Comparison of ENCODE assay signal across 24 cellular contexts in the genomic region with DNA sequence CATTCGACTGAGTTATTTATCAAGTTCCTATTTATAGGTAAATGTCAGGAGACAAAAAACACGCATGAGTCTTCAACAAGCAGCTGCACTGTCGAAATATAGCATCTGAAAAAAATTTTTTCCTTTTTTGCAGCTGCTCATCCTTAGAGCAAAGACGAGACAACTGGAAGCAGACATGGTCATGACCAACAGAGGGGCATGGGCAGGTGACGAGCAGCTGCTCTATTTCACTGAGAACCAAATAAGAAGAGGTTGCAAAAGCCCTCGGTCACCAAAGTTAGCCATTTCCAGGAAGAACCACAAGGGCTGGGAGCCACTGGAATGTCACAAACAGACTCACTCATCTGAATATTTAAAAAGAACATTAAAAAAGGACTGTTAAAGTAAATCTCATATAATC. TPM values are rescaled to one million over a fixed set of nuclear protein-coding genes. Genes with fewer than 3 reads are reported as not detected.
DNase-seq lines count a peak whose midpoint lies in the region; ATAC-seq and TF ChIP-seq lines count a peak whose summit lies in the region.
"Had no signal": no experiment of that assay in that cellular context is flagged by ENCODE, and none has a peak within 500 bp of the region (broad histone marks: within the 10 kb centered on the region; RNA-seq: fewer than 3 reads in every experiment).

No MANE protein-coding gene starts in this region.

- H2BK12ac ChIP-seq in trophoblast cell (ENCODE audit: low read length): no peak overlapping the region

- H3K4me3 ChIP-seq in GM23338 (no peak overlapping the region), adipocyte (ENCODE audit: low read length) (no peak overlapping the region), trophoblast cell (ENCODE audit: low read depth, low read length) (no peak overlapping the region), colonic mucosa (no peak overlapping the region)
- H3K4me3 ChIP-seq in CD8-positive, alpha-beta memory T cell (ENCODE audit: low read length): no peak overlapping the region
- H3K4me3 ChIP-seq: lower lobe of right lung, skin epidermis, transverse colon had no signal

- H4K20me1 ChIP-seq in GM23338 (replicated peaks; ENCODE audit: insufficient read depth): no peaks in the 10 kb centered on the region

- H4K12ac ChIP-seq in trophoblast cell (ENCODE audit: low read depth, low read length): no peak overlapping the region

- TF ChIP-seq CTCF in GM23338 (conservative IDR thresholded peaks at IDR 0.05; ENCODE audit: low read depth in 2 of 2) (no peak; a peak in 1 of 4 replicates), nephron progenitor cell (IDR thresholded peaks at IDR 0.05) (no peak), colonic mucosa (IDR thresholded peaks at IDR 0.05) (no peak)

- no peaks in the 10 kb centered on the region for H3K9me3 Mint-ChIP-seq in GM23338
- H3K9me3 Mint-ChIP-seq in nephron progenitor cell: no peaks in the 10 kb centered on the region
- peaks cover 0 to 9% (median 0%) of the 10 kb centered on the region in 5 donors for H3K9me3 Mint-ChIP-seq in CD8-positive, alpha-beta memory T cell
- H3K9me3 Mint-ChIP-seq: stimulated activated naive CD8-positive, alpha-beta T cell treated with anti-CD3 and anti-CD28 coated beads, Interleukin-15, Interleukin-2, amounts not matched to agents 100 ng/mL and 50 ng/mL, for 24 hours had no signal

- H3K27ac Mint-ChIP-seq in GM23338: no peak overlapping the region
- no peak overlapping the region for H3K27ac Mint-ChIP-seq in nephron progenitor cell
- no peak overlapping the region for H3K27ac Mint-ChIP-seq in CD8-positive, alpha-beta memory T cell
- H3K27ac Mint-ChIP-seq: activated T-cell treated with anti-CD3 and anti-CD28 coated beads, Interleukin-2, amount 50 U/mL, for 72 hours; naive B cell; stimulated activated naive CD8-positive, alpha-beta T cell treated with anti-CD3 and anti-CD28 coated beads, Interleukin-15, Interleukin-2, amounts not matched to agents 100 ng/mL and 50 ng/mL, for 24 hours had no signal

- H3K4me1 Mint-ChIP-seq in GM23338 (peaks cover 5% of the 10 kb centered on the region; the same call in 2 of the 3 replicates), nephron progenitor cell (no peaks in the 10 kb centered on the region)
- H3K4me1 Mint-ChIP-seq in CD8-positive, alpha-beta memory T cell: no peaks in the 10 kb centered on the region
- H3K4me1 Mint-ChIP-seq: naive B cell had no signal

- H3F3A ChIP-seq in GM23338 (replicated peaks; ENCODE audit: low read depth): no peaks in the 10 kb centered on the region

- DNase-seq in GM23338 (ENCODE audit: low spot score) (peak; percentile 41), NCI-H748 (lab: John Stamatoyannopoulos, UW; ENCODE audit: unreplicated experiment) (peak; percentile 83), adipocyte (ENCODE audit: low read depth) (peak; percentile 13), trophoblast cell (peak; percentile 44 to 51), nephron progenitor cell (no peak), colonic mucosa (no peak), NOMO-1 (lab: John Stamatoyannopoulos, UW; ENCODE audit: unreplicated experiment in 2 of 2) (no peak)
- no peak for DNase-seq in CD8-positive, alpha-beta memory T cell
- DNase-seq: activated naive CD4-positive, alpha-beta T cell treated with anti-CD3 and anti-CD28 coated beads, Interleukin-2, amount 50 U/mL, for 16 hours; activated T-cell treated with anti-CD3 and anti-CD28 coated beads, Interleukin-2, amount 50 U/mL, for 72 hours; Calu3; GOT3; hippocampal formation; lower lobe of right lung; naive B cell; NCI-H1105 treated with DMSO at 0.1 percent for 48 hours; NK-92 treated with Interleukin-12 subunit alpha and Interleukin-12 subunit beta, amount 100 ng/mL, for 24 hours; stimulated activated CD4-positive, alpha-beta T cell treated with anti-CD3 and anti-CD28 coated beads, Interleukin-2, amount 100 ng/mL, for 48 hours; T-helper 2 cell; transverse colon had no signal

- intact Hi-C loops in colonic mucosa (cut with DNase I): no loop called here

- POLR2A ChIA-PET in CD8-positive, alpha-beta memory T cell (lab: Charles Lee): no interaction called here

- H4K8ac ChIP-seq in trophoblast cell (ENCODE audit: low read depth, low read length): no peak overlapping the region

- CTCF ChIA-PET in CD8-positive, alpha-beta memory T cell (lab: Charles Lee): no interaction called here

- H3K9me3 ChIP-seq in adipocyte (ENCODE audit: control insufficient read depth, low read length): no peaks in the 10 kb centered on the region
- H3K9me3 ChIP-seq in trophoblast cell (ENCODE audit: insufficient read depth, low read depth, low read length): no peaks in the 10 kb centered on the region
- H3K9me3 ChIP-seq in colonic mucosa: no peaks in the 10 kb centered on the region
- H3K9me3 ChIP-seq in CD8-positive, alpha-beta memory T cell (ENCODE audit: low read length): no peaks in the 10 kb centered on the region
- H3K9me3 ChIP-seq: lower lobe of right lung, transverse colon had no signal

- H3K27me3 Mint-ChIP-seq in GM23338 (ENCODE audit: insufficient read depth, low read depth, poor library complexity) (peaks cover 2% of the 10 kb centered on the region), nephron progenitor cell (ENCODE audit: low read depth, poor library complexity) (no peaks in the 10 kb centered on the region)
- H3K27me3 Mint-ChIP-seq in CD8-positive, alpha-beta memory T cell: peaks cover 0 to 2% of the 10 kb centered on the region in 2 donors
- H3K27me3 Mint-ChIP-seq: stimulated activated naive CD8-positive, alpha-beta T cell treated with anti-CD3 and anti-CD28 coated beads, Interleukin-15, Interleukin-2, amounts not matched to agents 100 ng/mL and 50 ng/mL, for 24 hours had no signal

- no peak overlapping the region for H2BK120ac ChIP-seq in trophoblast cell (ENCODE audit: insufficient read depth, low read length, poor library complexity)

- ATAC-seq in GM23338: no peak; the same call in 2 of the 3 replicates
- ATAC-seq: activated T-cell treated with anti-CD3 and anti-CD28 coated beads, Interleukin-2, amount 50 U/mL, for 72 hours; lower lobe of right lung had no signal

- no peak overlapping the region for H3K4ac ChIP-seq in trophoblast cell (ENCODE audit: low read depth, low read length)

- no peak overlapping the region for H3K14ac ChIP-seq in trophoblast cell (ENCODE audit: low read length)

- no peaks in the 10 kb centered on the region; the same call in 1 of the 2 replicates for H3K9me2 ChIP-seq in GM23338 (ENCODE audit: insufficient read depth)

- no peak overlapping the region for H3K18ac ChIP-seq in trophoblast cell (ENCODE audit: low read length)

- H2AFZ ChIP-seq in GM23338 (no peak overlapping the region), trophoblast cell (ENCODE audit: insufficient read depth, low read length, poor library complexity) (no peak overlapping the region)
- H2AFZ ChIP-seq: parathyroid adenoma had no signal

- H3K27ac ChIP-seq in GM23338 (ENCODE audit: low read depth) (no peak overlapping the region), trophoblast cell (ENCODE audit: low read depth, low read length) (no peak overlapping the region), colonic mucosa (no peak overlapping the region)
- no peak overlapping the region for H3K27ac ChIP-seq in CD8-positive, alpha-beta memory T cell (ENCODE audit: low read depth, low read length)
- H3K27ac ChIP-seq: lower lobe of right lung, parathyroid adenoma, skin epidermis, transverse colon had no signal

- no peaks in the 10 kb centered on the region for H3K79me1 ChIP-seq in trophoblast cell (ENCODE audit: low read length)

- no peaks in the 10 kb centered on the region for H3K27me3 ChIP-seq in GM23338 (ENCODE audit: insufficient read depth)
- H3K27me3 ChIP-seq in adipocyte (replicated peaks; ENCODE audit: control insufficient read depth, insufficient read depth, low read length): no peaks in the 10 kb centered on the region
- H3K27me3 ChIP-seq in trophoblast cell (ENCODE audit: insufficient read depth, low read length): no peaks in the 10 kb centered on the region
- no peaks in the 10 kb centered on the region for H3K27me3 ChIP-seq in colonic mucosa
- no peaks in the 10 kb centered on the region for H3K27me3 ChIP-seq in CD8-positive, alpha-beta memory T cell (ENCODE audit: insufficient read depth, low read length, poor library complexity, severe bottlenecking)
- H3K27me3 ChIP-seq: transverse colon had no signal

- H3K4me3 Mint-ChIP-seq in GM23338 (no peak overlapping the region), nephron progenitor cell (no peak overlapping the region)
- no peak overlapping the region for H3K4me3 Mint-ChIP-seq in CD8-positive, alpha-beta memory T cell
- H3K4me3 Mint-ChIP-seq: activated T-cell treated with anti-CD3 and anti-CD28 coated beads, Interleukin-2, amount 50 U/mL, for 72 hours; naive B cell; stimulated activated naive CD8-positive, alpha-beta T cell treated with anti-CD3 and anti-CD28 coated beads, Interleukin-15, Interleukin-2, amounts not matched to agents 100 ng/mL and 50 ng/mL, for 24 hours had no signal

- H3K4me2 ChIP-seq in GM23338 (no peak overlapping the region), trophoblast cell (ENCODE audit: low read length) (no peak overlapping the region)

- H3K23ac ChIP-seq in trophoblast cell (ENCODE audit: low read length): no peak overlapping the region

- H4K91ac ChIP-seq in trophoblast cell (ENCODE audit: low read depth, low read length): no peak overlapping the region

- H3K36me3 ChIP-seq in GM23338 (ENCODE audit: insufficient read depth) (no peaks in the 10 kb centered on the region), adipocyte (ENCODE audit: control insufficient read depth, insufficient read depth, low read length, severe bottlenecking) (no peaks in the 10 kb centered on the region), trophoblast cell (ENCODE audit: control insufficient read depth in 1 of 2, insufficient read depth in 2 of 2, low read length in 2 of 2) (no peaks in the 10 kb centered on the region), colonic mucosa (no peaks in the 10 kb centered on the region)
- H3K36me3 ChIP-seq in CD8-positive, alpha-beta memory T cell (ENCODE audit: insufficient read depth, low read length): no peaks in the 10 kb centered on the region
- H3K36me3 ChIP-seq: lower lobe of right lung, transverse colon had no signal

- H2AK5ac ChIP-seq in trophoblast cell (ENCODE audit: low read length): no peak overlapping the region

- H3K79me2 ChIP-seq in GM23338 (replicated peaks; ENCODE audit: insufficient read depth) (no peaks in the 10 kb centered on the region), trophoblast cell (ENCODE audit: control insufficient read depth, insufficient read depth, low read length, poor library complexity) (no peaks in the 10 kb centered on the region)
- H3K79me2 ChIP-seq: parathyroid adenoma had no signal

- H3K36me3 Mint-ChIP-seq in GM23338 (ENCODE audit: low read depth) (no peaks in the 10 kb centered on the region), nephron progenitor cell (ENCODE audit: low read depth) (no peaks in the 10 kb centered on the region)
- H3K36me3 Mint-ChIP-seq in CD8-positive, alpha-beta memory T cell: no peaks in the 10 kb centered on the region
- H3K36me3 Mint-ChIP-seq: naive B cell had no signal

- H3K9ac ChIP-seq in adipocyte (ENCODE audit: low read length) (no peak overlapping the region), trophoblast cell (ENCODE audit: low read length) (no peak overlapping the region), colonic mucosa (ENCODE audit: low read depth in 2 of 2, low read length in 2 of 2) (no peak overlapping the region)
- H3K9ac ChIP-seq: parathyroid adenoma had no signal

- no peak overlapping the region for H2BK5ac ChIP-seq in trophoblast cell (ENCODE audit: low read depth, low read length, poor library complexity)

- WGBS in trophoblast cell (ENCODE audit: extremely low coverage, insufficient coverage, insufficient read length): no CpG with 5 or more reads among the region's 6 CpGs

- H3K4me1 ChIP-seq in GM23338 (ENCODE audit: insufficient read depth): peaks cover 23% of the 10 kb centered on the region
- H3K4me1 ChIP-seq in adipocyte (ENCODE audit: control insufficient read depth, insufficient read depth, low read length): peaks cover 31% of the 10 kb centered on the region
- no peaks in the 10 kb centered on the region for H3K4me1 ChIP-seq in trophoblast cell (ENCODE audit: control insufficient read depth in 1 of 2, insufficient read depth in 2 of 2, low read length in 2 of 2)
- no peaks in the 10 kb centered on the region for H3K4me1 ChIP-seq in colonic mucosa
- no peaks in the 10 kb centered on the region for H3K4me1 ChIP-seq in CD8-positive, alpha-beta memory T cell (ENCODE audit: insufficient read depth, low read length)
- H3K4me1 ChIP-seq: lower lobe of right lung, parathyroid adenoma, transverse colon had no signal

RNA-seq across cellular contexts. Expression of gene SOHLH2, which starts 22.2 kb away (rescaled TPM):
- total RNA-seq in GM23338 (2014; rRNA removed; shearing (Covaris generic)): 2.8 and 3.5 TPM in 2 replicates
- 1.1 and 1.8 TPM in 2 replicates for polyA plus RNA-seq in GM23338 (2016; fragmentation: Nextera tagmentation; extraction: Ambion mirVana)
- 2.0 and 2.4 TPM in 2 replicates for polyA plus RNA-seq in trophoblast cell (2013)
- total RNA-seq in colonic mucosa: under 1 TPM in 1 of 2 donors, not detected in 1; 0.32 TPM
- total RNA-seq in CD8-positive, alpha-beta memory T cell: not detected
- not detected for polyA plus RNA-seq in CD8-positive, alpha-beta memory T cell
- total RNA-seq: activated CD8-positive, alpha-beta memory T cell treated with anti-CD3 and anti-CD28 coated beads for 36 hours; activated T-cell treated with anti-CD3 and anti-CD28 coated beads, Interleukin-2, amount 50 U/mL, for 72 hours; Calu3; lower lobe of right lung had no signal

Comparison
In these comparisons a context has a peak if more than half of its experiments do, and no peak if none do; other contexts are left out.
1. DNase-seq: peak in GM23338 (single experiment), NCI-H748 (single experiment), adipocyte (single experiment) and trophoblast cell (2 of 2); none in nephron progenitor cell (single experiment), colonic mucosa (single experiment), CD8-positive, alpha-beta memory T cell (0 of 5) and NOMO-1 (0 of 2).